ENCODE assay signal across 28 cellular contexts in genomic region chr14:100726467-100726811, GRCh38. TPM values are rescaled to one million over a fixed set of nuclear protein-coding genes. Genes with fewer than 3 reads are reported as not detected.
DNase-seq lines count a peak whose midpoint lies in the region; ATAC-seq, FAIRE-seq and TF ChIP-seq lines count a peak whose summit lies in the region.
"Had no signal": no experiment of that assay in that cellular context is flagged by ENCODE, and none has a peak within 500 bp of the region (broad histone marks: within the 10 kb centered on the region; RNA-seq: fewer than 3 reads in every experiment).

No MANE protein-coding gene starts in this region.

- H3K27ac ChIP-seq in H1 (ENCODE audit: low read depth, low read length) (no peak overlapping the region), mesendoderm (ENCODE audit: low read depth, low read length) (no peak overlapping the region), testis (no peak overlapping the region)
- H3K27ac ChIP-seq: C4-2B, GM23248, heart left ventricle, parathyroid adenoma had no signal

- POLR2A ChIA-PET in activated CD8-positive, alpha-beta T cell treated with anti-CD3 and anti-CD28 coated beads for 36 hours (lab: Charles Lee): no interaction called here
- POLR2A ChIA-PET in activated CD8-positive, alpha-beta T cell treated with anti-CD3 and anti-CD28 coated beads, Interleukin-2, amount 10 ng/mL, durations not matched to agents 7 days and 5 days (lab: Charles Lee): no interaction called here
- POLR2A ChIA-PET in H1 (lab: Charles Lee; ENCODE audit: partially characterized antibody): no interaction called here

- no peak for ATAC-seq in activated CD8-positive, alpha-beta T cell treated with anti-CD3 and anti-CD28 coated beads for 36 hours
- ATAC-seq in activated CD8-positive, alpha-beta T cell treated with anti-CD3 and anti-CD28 coated beads, Interleukin-2, amount 10 ng/mL, durations not matched to agents 7 days and 5 days: no peak
- ATAC-seq in HG02678 (IDR thresholded peaks at IDR 0.05; ENCODE audit: unreplicated experiment) (no peak), GM21529 (IDR thresholded peaks at IDR 0.05; ENCODE audit: unreplicated experiment) (no peak)
- ATAC-seq: heart left ventricle, sciatic nerve, SK-N-SH treated with all-trans-retinoic acid at 6 μM for 48 hours had no signal

- peak overlapping the region; percentile 27; the same call in 1 of the 2 replicates for H2BK12ac ChIP-seq in H1 (ENCODE audit: low read depth, low read length)

- no peak overlapping the region for H4K91ac ChIP-seq in H1 (replicated peaks; ENCODE audit: insufficient read length, low read length)

- no peak for FAIRE-seq in H1 (lab: Jason Lieb, UNC)
- FAIRE-seq: D721Med, urothelium cell line had no signal

- CTCF ChIA-PET in activated CD8-positive, alpha-beta T cell treated with anti-CD3 and anti-CD28 coated beads for 36 hours (lab: Charles Lee): no interaction called here
- CTCF ChIA-PET in activated CD8-positive, alpha-beta T cell treated with anti-CD3 and anti-CD28 coated beads, Interleukin-2, amount 10 ng/mL, durations not matched to agents 7 days and 5 days (lab: Charles Lee): no interaction called here
- CTCF ChIA-PET in H1 (lab: Charles Lee; ENCODE audit: partially characterized antibody): no interaction called here

- TF ChIP-seq POLR2A in H1 (IDR thresholded peaks at IDR 0.05; ENCODE audit: control extremely low read depth in 1 of 2, low read depth in 2 of 2, low read length in 2 of 2) (no peak), testis (IDR thresholded peaks at IDR 0.05) (no peak)

- H3K9me3 Mint-ChIP-seq in activated CD8-positive, alpha-beta T cell treated with anti-CD3 and anti-CD28 coated beads for 36 hours: no peaks in the 10 kb centered on the region
- H3K9me3 Mint-ChIP-seq in activated CD8-positive, alpha-beta T cell treated with anti-CD3 and anti-CD28 coated beads, Interleukin-2, amount 10 ng/mL, durations not matched to agents 7 days and 5 days (ENCODE audit: insufficient read depth): no peaks in the 10 kb centered on the region
- H3K9me3 Mint-ChIP-seq: activated CD4-positive, alpha-beta memory T cell treated with anti-CD3 and anti-CD28 coated beads for 36 hours had no signal

- H3K18ac ChIP-seq in H1 (ENCODE audit: extremely low read depth, low read length) (no peak overlapping the region; the same call in 1 of the 2 replicates), mesendoderm (ENCODE audit: low read length) (no peak overlapping the region)

- DNase-seq in activated CD8-positive, alpha-beta T cell treated with anti-CD3 and anti-CD28 coated beads for 36 hours: peak; percentile 6
- no peak for DNase-seq in activated CD8-positive, alpha-beta T cell treated with anti-CD3 and anti-CD28 coated beads, Interleukin-2, amount 10 ng/mL, durations not matched to agents 7 days and 5 days
- DNase-seq in H1 (ENCODE audit: low read depth in 1 of 2, low spot score in 2 of 2) (no peak), mesendoderm (no peak), testis (peak; percentile 29), superior temporal gyrus (ENCODE audit: extremely low spot score) (no peak)
- DNase-seq: activated CD4-positive, alpha-beta memory T cell treated with anti-CD3 and anti-CD28 coated beads for 36 hours; activated T-cell treated with anti-CD3 and anti-CD28 coated beads, Interleukin-2, amount 50 U/mL, for 1 hour; GM23248; islet precursor cell; NCI-H1417 treated with DMSO at 0.1 percent for 48 hours; NCI-H2171 treated with DMSO at 0.1 percent for 48 hours; NCI-H526 had no signal

- no peak overlapping the region for H2BK20ac ChIP-seq in H1 (ENCODE audit: low read length)

- H2BK120ac ChIP-seq in H1 (replicated peaks; ENCODE audit: low read depth, low read length) (no peak overlapping the region), mesendoderm (ENCODE audit: low read depth, low read length) (no peak overlapping the region)

- H4K8ac ChIP-seq in H1 (ENCODE audit: extremely low read depth, insufficient read depth, low read length): no peak overlapping the region
- H4K8ac ChIP-seq in mesendoderm (ENCODE audit: low read depth, low read length): no peak overlapping the region

- H3K79me1 ChIP-seq in H1 (ENCODE audit: low read depth, low read length) (no peaks in the 10 kb centered on the region), mesendoderm (ENCODE audit: low read length) (no peaks in the 10 kb centered on the region)

- no peak for TF ChIP-seq RAD21 in H1 (IDR thresholded peaks at IDR 0.05 in 1 of 2, conservative IDR thresholded peaks at IDR 0.05 in 1 of 2; ENCODE audit: low read depth in 2 of 2, low read length in 2 of 2)

- peak overlapping the region; percentile 60 to 70 for H3K4me2 ChIP-seq in H1 (ENCODE audit: insufficient read depth in 1 of 2, low read depth in 2 of 2, low read length in 2 of 2)
- peak overlapping the region; percentile 34 for H3K4me2 ChIP-seq in mesendoderm (ENCODE audit: low read length)

- H3K4me3 ChIP-seq in H1 (ENCODE audit: extremely low read depth in 1 of 4, insufficient read depth in 2 of 4, low read depth in 3 of 4, low read length in 4 of 4) (peak overlapping the region in 3 of 4 experiments; percentile 5 to 67 (median 19); a peak in 6 of 8 replicates), mesendoderm (ENCODE audit: low read length) (no peak overlapping the region), testis (peak overlapping the region; percentile 32 to 39)
- H3K4me3 ChIP-seq: GM23248 had no signal

- no peaks in the 10 kb centered on the region for H3K4me1 Mint-ChIP-seq in activated CD8-positive, alpha-beta T cell treated with anti-CD3 and anti-CD28 coated beads for 36 hours (ENCODE audit: low read depth)
- no peaks in the 10 kb centered on the region for H3K4me1 Mint-ChIP-seq in activated CD8-positive, alpha-beta T cell treated with anti-CD3 and anti-CD28 coated beads, Interleukin-2, amount 10 ng/mL, durations not matched to agents 7 days and 5 days (ENCODE audit: low read depth)

- H3K4me3 Mint-ChIP-seq in activated CD8-positive, alpha-beta T cell treated with anti-CD3 and anti-CD28 coated beads for 36 hours: no peak overlapping the region
- no peak overlapping the region for H3K4me3 Mint-ChIP-seq in activated CD8-positive, alpha-beta T cell treated with anti-CD3 and anti-CD28 coated beads, Interleukin-2, amount 10 ng/mL, durations not matched to agents 7 days and 5 days
- H3K4me3 Mint-ChIP-seq: activated CD4-positive, alpha-beta memory T cell treated with anti-CD3 and anti-CD28 coated beads for 36 hours had no signal

- H3K23ac ChIP-seq in H1 (ENCODE audit: insufficient read length) (no peak overlapping the region), mesendoderm (ENCODE audit: low read length) (no peak overlapping the region)

- H3K36me3 Mint-ChIP-seq in activated CD8-positive, alpha-beta T cell treated with anti-CD3 and anti-CD28 coated beads for 36 hours (ENCODE audit: low read depth): no peaks in the 10 kb centered on the region
- no peaks in the 10 kb centered on the region for H3K36me3 Mint-ChIP-seq in activated CD8-positive, alpha-beta T cell treated with anti-CD3 and anti-CD28 coated beads, Interleukin-2, amount 10 ng/mL, durations not matched to agents 7 days and 5 days (ENCODE audit: low read depth)
- H3K36me3 Mint-ChIP-seq: activated CD4-positive, alpha-beta memory T cell treated with anti-CD3 and anti-CD28 coated beads for 36 hours had no signal

- H3K27ac Mint-ChIP-seq in activated CD8-positive, alpha-beta T cell treated with anti-CD3 and anti-CD28 coated beads for 36 hours: no peak overlapping the region
- H3K27ac Mint-ChIP-seq in activated CD8-positive, alpha-beta T cell treated with anti-CD3 and anti-CD28 coated beads, Interleukin-2, amount 10 ng/mL, durations not matched to agents 7 days and 5 days: no peak overlapping the region
- H3K27ac Mint-ChIP-seq: activated CD4-positive, alpha-beta memory T cell treated with anti-CD3 and anti-CD28 coated beads for 36 hours had no signal

- TF ChIP-seq CTCF in activated CD8-positive, alpha-beta T cell treated with anti-CD3 and anti-CD28 coated beads for 36 hours (IDR thresholded peaks at IDR 0.05): no peak
- TF ChIP-seq CTCF in H1 (IDR thresholded peaks at IDR 0.05; ENCODE audit: control extremely low read depth in 1 of 3, insufficient read depth in 1 of 3, low read depth in 1 of 3, low read length in 3 of 3): no peak
- TF ChIP-seq CTCF in testis (IDR thresholded peaks at IDR 0.05): no peak

- H3K79me2 ChIP-seq in H1 (ENCODE audit: control insufficient read depth in 1 of 2, insufficient read depth in 2 of 2, low read length in 2 of 2) (no peaks in the 10 kb centered on the region), mesendoderm (ENCODE audit: control insufficient read depth, insufficient read depth, low read length) (no peaks in the 10 kb centered on the region)
- H3K79me2 ChIP-seq: parathyroid adenoma had no signal

- H3K14ac ChIP-seq in H1 (ENCODE audit: insufficient read length): no peak overlapping the region

- H2AFZ ChIP-seq in H1 (ENCODE audit: low read length): no peak overlapping the region
- H2AFZ ChIP-seq: GM23248, parathyroid adenoma had no signal

- no peak overlapping the region for H2AK5ac ChIP-seq in H1 (ENCODE audit: low read depth, low read length)
- H2AK5ac ChIP-seq in mesendoderm (ENCODE audit: low read length): no peak overlapping the region

- TF ChIP-seq EP300 in H1 (IDR thresholded peaks at IDR 0.05; ENCODE audit: borderline replicate concordance in 1 of 2, low read depth in 2 of 2, low read length in 2 of 2): no peak

- 34% methylated on average over 19 of the region's 34 CpGs; no CpG with 5 or more reads in 1 of the 2 experiments for WGBS in H1 (ENCODE audit: extremely low coverage in 1 of 2, insufficient coverage in 1 of 2, insufficient read length in 1 of 2, insufficient replicate concordance in 2 of 2, low coverage in 1 of 2, low lambda C conversion rate in 2 of 2, missing lambda C conversion rate in 1 of 2), 2 experiments
- no CpG with 5 or more reads among the region's 34 CpGs for WGBS in mesendoderm (ENCODE audit: extremely low coverage, insufficient coverage, low lambda C conversion rate)
- 9 to 19% methylated on average over 16 to 31 of the region's 34 CpGs for WGBS in testis, 2 donors

- H3K27me3 ChIP-seq in H1 (replicated peaks in 1 of 4; ENCODE audit: control insufficient read depth in 3 of 4, extremely low read depth in 1 of 4, insufficient read depth in 3 of 4, low read length in 3 of 4) (peaks cover 24 to 54% (median 48%) of the 10 kb centered on the region in 4 experiments), mesendoderm (ENCODE audit: insufficient read depth, low read length, poor library complexity) (peaks cover 21% of the 10 kb centered on the region), testis (no peaks in the 10 kb centered on the region)
- H3K27me3 ChIP-seq: adrenal gland had no signal

- H3K4ac ChIP-seq in H1 (replicated peaks; ENCODE audit: insufficient read length, low read depth, low read length) (peak overlapping the region; percentile 20), mesendoderm (ENCODE audit: low read depth, low read length) (no peak overlapping the region)

- intact Hi-C loops in activated CD8-positive, alpha-beta T cell treated with anti-CD3 and anti-CD28 coated beads for 36 hours (cut with micrococcal nuclease): no loop called here
- intact Hi-C loops in testis (cut with DNase I; ENCODE audit: low total_unique reads): no loop called here

- H2BK15ac ChIP-seq in H1 (ENCODE audit: low read length) (no peak overlapping the region), mesendoderm (replicated peaks; ENCODE audit: low read depth) (no peak overlapping the region)

- H4K20me1 ChIP-seq in H1 (replicated peaks in 1 of 2; ENCODE audit: control insufficient read depth in 1 of 2, insufficient read depth in 2 of 2, low read length in 2 of 2): peaks cover 0 to 3% of the 10 kb centered on the region in 2 experiments

- H4K5ac ChIP-seq in H1 (ENCODE audit: insufficient read length, low read depth, low read length) (no peak overlapping the region), mesendoderm (ENCODE audit: low read length) (no peak overlapping the region)

- H3K4me1 ChIP-seq in H1 (replicated peaks in 1 of 4; ENCODE audit: control insufficient read depth in 3 of 4, insufficient read depth in 4 of 4, low read length in 3 of 4): peaks cover 0 to 17% (median 10%) of the 10 kb centered on the region in 4 experiments; a peak in 6 of 7 replicates
- no peaks in the 10 kb centered on the region for H3K4me1 ChIP-seq in mesendoderm (ENCODE audit: control insufficient read depth, low read depth, low read length)
- H3K4me1 ChIP-seq in testis: no peaks in the 10 kb centered on the region
- H3K4me1 ChIP-seq: adrenal gland, parathyroid adenoma had no signal

- H3K36me3 ChIP-seq in H1 (ENCODE audit: control insufficient read depth in 2 of 4, insufficient read depth in 4 of 4, low read length in 3 of 4) (peaks cover 0 to 3% (median 0%) of the 10 kb centered on the region in 4 experiments; a peak in 1 of 8 replicates), mesendoderm (ENCODE audit: control insufficient read depth, insufficient read depth, low read length) (no peaks in the 10 kb centered on the region), testis (ENCODE audit: low read depth, missing control alignments) (no peaks in the 10 kb centered on the region)
- H3K36me3 ChIP-seq: adrenal gland, heart left ventricle had no signal

- peaks cover 2% of the 10 kb centered on the region; the same call in 1 of the 2 replicates for H3K23me2 ChIP-seq in H1 (ENCODE audit: low read depth, low read length)

- peaks cover 29% of the 10 kb centered on the region for H3K27me3 Mint-ChIP-seq in activated CD8-positive, alpha-beta T cell treated with anti-CD3 and anti-CD28 coated beads for 36 hours
- H3K27me3 Mint-ChIP-seq in activated CD8-positive, alpha-beta T cell treated with anti-CD3 and anti-CD28 coated beads, Interleukin-2, amount 10 ng/mL, durations not matched to agents 7 days and 5 days (ENCODE audit: low read depth): peaks cover 33% of the 10 kb centered on the region

- no peak overlapping the region; the same call in 1 of the 2 replicates for H2BK5ac ChIP-seq in H1 (ENCODE audit: low read depth, low read length)
- no peak overlapping the region for H2BK5ac ChIP-seq in mesendoderm (ENCODE audit: low read length)

- no peak overlapping the region for H3K9ac ChIP-seq in H1 (replicated peaks in 1 of 4; ENCODE audit: extremely low read depth in 1 of 4, low read depth in 3 of 4, low read length in 3 of 4)
- no peak overlapping the region for H3K9ac ChIP-seq in mesendoderm (ENCODE audit: low read length)
- H3K9ac ChIP-seq: GM23248, parathyroid adenoma had no signal

- H3K9me3 ChIP-seq in H1 (ENCODE audit: insufficient read depth in 2 of 2, low read depth in 1 of 2, low read length in 1 of 2) (peaks cover 0 to 5% of the 10 kb centered on the region in 2 experiments; a peak in 1 of 4 replicates), testis (no peaks in the 10 kb centered on the region)
- H3K9me3 ChIP-seq: adrenal gland, heart left ventricle had no signal

- no peak overlapping the region for H3K56ac ChIP-seq in H1 (replicated peaks; ENCODE audit: insufficient read length, low read depth, low read length)
- H3K56ac ChIP-seq in mesendoderm (ENCODE audit: low read length): no peak overlapping the region

RNA-seq across cellular contexts. Expression of gene DLK1, which starts 0.3 kb away (rescaled TPM):
- total RNA-seq in activated CD8-positive, alpha-beta T cell treated with anti-CD3 and anti-CD28 coated beads for 36 hours: not detected
- total RNA-seq in activated CD8-positive, alpha-beta T cell treated with anti-CD3 and anti-CD28 coated beads, Interleukin-2, amount 10 ng/mL, durations not matched to agents 7 days and 5 days: not detected
- 0.42 and 1.3 TPM in 2 replicates for total RNA-seq in H1 (2021; fragmentation: NEBNext Ultra II Directional; extraction: Animal tissue kit (Norgen Biotek cat#: 25700))
- polyA plus RNA-seq in H1 (2011; rRNA removed) (2.4 and 7.1 TPM in 2 replicates), testis (ENCODE audit: insufficient read depth, low read depth, low replicate concordance) (45.6 TPM)
- polyA plus RNA-seq in H1 (2011; cell fraction: cytosol; rRNA removed): 2.2 TPM
- polyA plus RNA-seq in H1 (2011; cell fraction: nucleus; rRNA removed): 5.4 TPM
- polyA plus RNA-seq in H1 (2012, experiment 1 of 2): 2.2 to 3.6 TPM (median 3.3 TPM) in 4 replicates
- 3.7 TPM for polyA plus RNA-seq in H1 (2012, experiment 2 of 2)
- polyA plus RNA-seq in H1 (2013, experiment 1 of 2): 0.93 TPM
- polyA plus RNA-seq in H1 (2013, experiment 2 of 2): 0.98 TPM
- polyA minus RNA-seq in H1 (2011; rRNA and poly(A)+ RNA removed): 0.51 and 1.1 TPM in 2 replicates
- 2.1 TPM for polyA minus RNA-seq in H1 (2011; cell fraction: cytosol; rRNA and poly(A)+ RNA removed)
- 0.80 TPM for polyA minus RNA-seq in H1 (2011; cell fraction: nucleus; rRNA and poly(A)+ RNA removed)
- polyA plus RNA-seq in mesendoderm (2013, experiment 1 of 2): 0.51 TPM
- polyA plus RNA-seq in mesendoderm (2013, experiment 2 of 2): 0.56 TPM
- 100 to 1,000 TPM in 1 of 2 donors, 10 to 100 TPM in 1; 59.4 to 109 TPM for total RNA-seq in testis
- total RNA-seq: activated CD4-positive, alpha-beta memory T cell treated with anti-CD3 and anti-CD28 coated beads for 36 hours; bronchial epithelial cell; GM23248; lung microvascular endothelial cell; MCF 10A; myocyte; subcutaneous adipose tissue had no signal
- polyA plus RNA-seq: GM23248 had no signal

Comparison
In these comparisons a context has a peak if more than half of its experiments do, and no peak if none do; other contexts are left out.
1. DNase-seq: peak in activated CD8-positive, alpha-beta T cell treated with anti-CD3 and anti-CD28 coated beads for 36 hours (single experiment) and testis (single experiment); none in activated CD8-positive, alpha-beta T cell treated with anti-CD3 and anti-CD28 coated beads, Interleukin-2, amount 10 ng/mL, durations not matched to agents 7 days and 5 days (single experiment), H1 (0 of 2), mesendoderm (single experiment) and superior temporal gyrus (single experiment).
2. RNA of gene DLK1, which starts 0.3 kb away (total RNA-seq): 59.4 to 109 TPM in testis; 0.42 to 1.3 TPM in H1, not detected in activated CD8-positive, alpha-beta T cell treated with anti-CD3 and anti-CD28 coated beads for 36 hours and not detected in activated CD8-positive, alpha-beta T cell treated with anti-CD3 and anti-CD28 coated beads, Interleukin-2, amount 10 ng/mL, durations not matched to agents 7 days and 5 days; every median in the first group is over 10 times any median in the second.